In genomic region chr19:55041627-55042343, GRCh38 we compare ENCODE assay signal across 1 cellular context.
A peak's percentile ranks its signal among the peaks of the same experiment; 100 is the strongest.
TF ChIP-seq lines count a peak whose summit lies in the region.

No MANE protein-coding gene starts in this region.

TF ChIP-seq in K562, 482 proteins besides CTCF, POLR2A, EP300 and RAD21 (continued from another document and continues in another):
- TF ChIP-seq ZNF407 (IDR thresholded peaks at IDR 0.05; ENCODE audit: low read depth): no peak
- TF ChIP-seq ARID4B (CRISPR knock-in tag; IDR thresholded peaks at IDR 0.05): no peak
- TF ChIP-seq HNRNPK (IDR thresholded peaks at IDR 0.05; ENCODE audit: low read depth, low read length, poor library complexity, severe bottlenecking): no peak
- TF ChIP-seq SAFB2 (IDR thresholded peaks at IDR 0.05; ENCODE audit: borderline replicate concordance, low read depth, low read length, severe bottlenecking): no peak
- TF ChIP-seq TCF7L2 (IDR thresholded peaks at IDR 0.05; ENCODE audit: low read depth, low read length): no peak
- no peak for TF ChIP-seq TAF7 (tag; IDR thresholded peaks at IDR 0.05)
- peak; percentile 79 for TF ChIP-seq POLR2G (IDR thresholded peaks at IDR 0.05; ENCODE audit: low read depth, low read length)
- peak; percentile 45; the same call in 1 of the 2 replicates for TF ChIP-seq PML (IDR thresholded peaks at IDR 0.05; ENCODE audit: low read length)
- peak; percentile 86 for TF ChIP-seq PKNOX1 (IDR thresholded peaks at IDR 0.05)
- TF ChIP-seq HSF4 (CRISPR knock-in tag; IDR thresholded peaks at IDR 0.05; ENCODE audit: borderline replicate concordance): no peak
- peak; percentile 56; the same call in 1 of the 2 replicates for TF ChIP-seq SUPT5H (IDR thresholded peaks at IDR 0.05)
- no peak for TF ChIP-seq SIRT6 (IDR thresholded peaks at IDR 0.05; ENCODE audit: low read depth, low read length)
- TF ChIP-seq SREBF1 (IDR thresholded peaks at IDR 0.05; ENCODE audit: borderline replicate concordance, low read depth, low read length): no peak
- TF ChIP-seq HMG20B (CRISPR knock-in tag; IDR thresholded peaks at IDR 0.05): no peak
- no peak for TF ChIP-seq TSHZ1 (CRISPR knock-in tag; IDR thresholded peaks at IDR 0.05)
- 0 out of 2 replicates have a peak, but pooled peaks have one; percentile 26 for TF ChIP-seq SMARCC2 (IDR thresholded peaks at IDR 0.05; ENCODE audit: low read depth)
- no peak for TF ChIP-seq PHTF2 (CRISPR knock-in tag; IDR thresholded peaks at IDR 0.05)
- TF ChIP-seq RBM17 (IDR thresholded peaks at IDR 0.05; ENCODE audit: borderline replicate concordance, low read depth, low read length): no peak
- TF ChIP-seq ZNF347 (CRISPR knock-in tag; IDR thresholded peaks at IDR 0.05; ENCODE audit: low read depth): no peak
- no peak for TF ChIP-seq MAFF (IDR thresholded peaks at IDR 0.05; ENCODE audit: low read length)
- TF ChIP-seq LCOR (CRISPR knock-in tag; IDR thresholded peaks at IDR 0.05): peak; percentile 62; the same call in 1 of the 2 replicates
- no peak for TF ChIP-seq ZNF780A (CRISPR knock-in tag; IDR thresholded peaks at IDR 0.05)
- TF ChIP-seq RBM39 (optimal IDR thresholded peaks at IDR 0.05; ENCODE audit: low read depth, low read length): no peak
- no peak for TF ChIP-seq CLOCK (CRISPR knock-in tag; IDR thresholded peaks at IDR 0.05; ENCODE audit: borderline replicate concordance)
- TF ChIP-seq ZKSCAN3 (CRISPR knock-in tag; IDR thresholded peaks at IDR 0.05): no peak
- no peak for TF ChIP-seq NR4A1 (CRISPR knock-in tag; IDR thresholded peaks at IDR 0.05)
- no peak; the same call in 1 of the 2 replicates for TF ChIP-seq NR4A1 (tag; IDR thresholded peaks at IDR 0.05)
- TF ChIP-seq GATAD2B (IDR thresholded peaks at IDR 0.05; ENCODE audit: borderline replicate concordance): no peak
- no peak for TF ChIP-seq BMI1 (IDR thresholded peaks at IDR 0.05; ENCODE audit: low read length)
- TF ChIP-seq POLR2B (IDR thresholded peaks at IDR 0.05; ENCODE audit: low read depth, partially characterized antibody): peak; percentile 35
- TF ChIP-seq ZBTB7A (IDR thresholded peaks at IDR 0.05; ENCODE audit: borderline replicate concordance, control insufficient read depth, low read depth, low read length): peak; percentile 44; the same call in 1 of the 2 replicates
- TF ChIP-seq HDGF (IDR thresholded peaks at IDR 0.05): no peak
- TF ChIP-seq BDP1 (IDR thresholded peaks at IDR 0.05; ENCODE audit: insufficient read depth, insufficient read length): no peak
- peak; percentile 29 to 86; a peak in 2 of 4 replicates for TF ChIP-seq MAZ (CRISPR knock-in tag; conservative IDR thresholded peaks at IDR 0.05 in 1 of 2, IDR thresholded peaks at IDR 0.05 in 1 of 2)
- peak; percentile 24; the same call in 1 of the 2 replicates for TF ChIP-seq TAL1 (IDR thresholded peaks at IDR 0.05)
- TF ChIP-seq SOX6 (IDR thresholded peaks at IDR 0.05): no peak
- TF ChIP-seq PBX2 (CRISPR knock-in tag; IDR thresholded peaks at IDR 0.05; ENCODE audit: low read depth): 0 out of 2 replicates have a peak, but pooled peaks have one; percentile 18
- peak; percentile 84; the same call in 1 of the 2 replicates for TF ChIP-seq PBX2 (tag; conservative IDR thresholded peaks at IDR 0.05; ENCODE audit: low read depth)
- TF ChIP-seq SMARCA4 (IDR thresholded peaks at IDR 0.05): peak; percentile 60
